10 cellular contexts compared by ENCODE assay signal in the genomic region with DNA sequence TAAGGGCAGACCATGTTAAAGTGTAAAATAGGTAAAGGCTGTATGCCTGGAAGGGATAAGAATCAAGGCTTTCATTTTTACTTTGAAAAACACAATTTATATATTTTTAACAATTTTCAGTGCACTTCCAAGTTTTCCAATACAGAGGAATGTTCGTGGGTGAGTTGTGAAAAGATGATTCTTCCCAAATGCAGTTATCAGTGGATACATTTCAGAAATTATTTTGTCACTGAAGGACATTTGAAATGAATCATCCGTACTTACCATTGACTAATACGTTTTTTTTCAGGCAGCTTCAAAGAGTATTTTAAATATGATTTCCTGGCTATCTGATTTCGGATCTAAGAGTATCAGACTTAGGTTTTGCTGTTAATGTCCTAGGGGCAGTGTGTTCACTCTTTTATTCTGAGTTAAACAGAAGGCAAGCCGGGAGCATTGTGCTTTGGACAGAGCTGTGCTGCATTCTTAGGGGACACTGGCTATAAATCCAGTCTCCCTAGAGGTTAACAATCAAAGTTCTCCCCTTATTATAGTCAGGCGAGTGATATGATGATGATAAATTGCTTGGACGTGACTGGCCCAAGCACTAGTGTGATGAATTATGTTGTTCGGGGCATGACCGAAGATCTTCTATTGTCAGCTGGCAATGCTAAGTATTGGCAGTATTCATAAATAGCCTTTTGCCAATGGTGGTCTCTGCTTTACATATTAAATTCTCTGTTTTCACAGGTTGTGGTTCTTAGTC. TPM values are rescaled to one million over a fixed set of nuclear protein-coding genes. Genes with fewer than 3 reads are reported as not detected.
DNase-seq lines count a peak whose midpoint lies in the region; ATAC-seq and TF ChIP-seq lines count a peak whose summit lies in the region.
"Had no signal": no experiment of that assay in that cellular context is flagged by ENCODE, and none has a peak within 500 bp of the region (broad histone marks: within the 10 kb centered on the region; RNA-seq: fewer than 3 reads in every experiment).

No MANE protein-coding gene starts in this region.

- no peak overlapping the region for H3K27ac ChIP-seq in SU-DHL-6 (ENCODE audit: low read depth, low read length)
- H3K27ac ChIP-seq: thoracic aorta had no signal

- H3K9me3 ChIP-seq in SU-DHL-6 (ENCODE audit: insufficient read depth, low read length) = no peaks in the 10 kb centered on the region
- H3K9me3 ChIP-seq: thoracic aorta had no signal

- peak overlapping the region; percentile 26 for H3K4me2 ChIP-seq in SU-DHL-6 (ENCODE audit: low read depth, low read length, poor library complexity, severe bottlenecking)

- DNase-seq in NCI-H82 (lab: John Stamatoyannopoulos, UW) (peak; percentile 14), NCI-H82 treated with DMSO at 0.1 percent for 48 hours (lab: John Stamatoyannopoulos, UW; ENCODE audit: unreplicated experiment) (no peak), fibroblast of peridontal ligament (ENCODE audit: extremely low read depth) (peak; percentile 10), endothelial cell (ENCODE audit: low spot score) (no peak)
- DNase-seq in stimulated activated effector memory CD8-positive, alpha-beta T cell treated with anti-CD3 and anti-CD28 coated beads, Interleukin-12 subunit alpha, Interleukin-12 subunit beta, amount 100 ng/mL, for 72 hours (ENCODE audit: low spot score in 2 of 2) = no peak
- DNase-seq: NCI-H1930 had no signal

- H3K36me3 Mint-ChIP-seq in stimulated activated effector memory CD8-positive, alpha-beta T cell treated with anti-CD3 and anti-CD28 coated beads, Interleukin-12 subunit alpha, Interleukin-12 subunit beta, amount 100 ng/mL, for 72 hours = peaks cover 68% of the 10 kb centered on the region
- H3K36me3 Mint-ChIP-seq in endothelial cell (ENCODE audit: low read depth, unreplicated experiment) = no peaks in the 10 kb centered on the region

- peak overlapping the region; percentile 64 for H3K27ac Mint-ChIP-seq in stimulated activated effector memory CD8-positive, alpha-beta T cell treated with anti-CD3 and anti-CD28 coated beads, Interleukin-12 subunit alpha, Interleukin-12 subunit beta, amount 100 ng/mL, for 72 hours
- no peak overlapping the region for H3K27ac Mint-ChIP-seq in endothelial cell (ENCODE audit: unreplicated experiment)

- H3K9me3 Mint-ChIP-seq in stimulated activated effector memory CD8-positive, alpha-beta T cell treated with anti-CD3 and anti-CD28 coated beads, Interleukin-12 subunit alpha, Interleukin-12 subunit beta, amount 100 ng/mL, for 72 hours = no peaks in the 10 kb centered on the region
- no peaks in the 10 kb centered on the region for H3K9me3 Mint-ChIP-seq in endothelial cell (ENCODE audit: unreplicated experiment)

- peaks cover 46% of the 10 kb centered on the region for H3K4me1 Mint-ChIP-seq in stimulated activated effector memory CD8-positive, alpha-beta T cell treated with anti-CD3 and anti-CD28 coated beads, Interleukin-12 subunit alpha, Interleukin-12 subunit beta, amount 100 ng/mL, for 72 hours
- H3K4me1 Mint-ChIP-seq in endothelial cell (ENCODE audit: unreplicated experiment) = peaks cover 4% of the 10 kb centered on the region

- no peaks in the 10 kb centered on the region for H3K27me3 Mint-ChIP-seq in endothelial cell (ENCODE audit: unreplicated experiment)

- 0 out of 2 replicates have a peak, but pooled peaks cover 3% of the 10 kb centered on the region for H3K36me3 ChIP-seq in SU-DHL-6 (ENCODE audit: low read length)
- H3K36me3 ChIP-seq: thoracic aorta had no signal

- H3K4me3 Mint-ChIP-seq in stimulated activated effector memory CD8-positive, alpha-beta T cell treated with anti-CD3 and anti-CD28 coated beads, Interleukin-12 subunit alpha, Interleukin-12 subunit beta, amount 100 ng/mL, for 72 hours = peak overlapping the region; percentile 35
- no peak overlapping the region for H3K4me3 Mint-ChIP-seq in endothelial cell (ENCODE audit: unreplicated experiment)

- H3F3A ChIP-seq in SU-DHL-6 (ENCODE audit: insufficient read depth) = no peaks in the 10 kb centered on the region; the same call in 1 of the 2 replicates

- H4K20me1 ChIP-seq in SU-DHL-6 (ENCODE audit: low read depth, low read length) = peaks cover 8% of the 10 kb centered on the region; the same call in 1 of the 2 replicates

- ATAC-seq in stimulated activated effector memory CD8-positive, alpha-beta T cell treated with anti-CD3 and anti-CD28 coated beads, Interleukin-12 subunit alpha, Interleukin-12 subunit beta, amount 100 ng/mL, for 72 hours = no peak
- ATAC-seq in GM19467 (IDR thresholded peaks at IDR 0.05; ENCODE audit: unreplicated experiment) (no peak), HG02885 (IDR thresholded peaks at IDR 0.05; ENCODE audit: poor library complexity, unreplicated experiment) (no peak)

- no peaks in the 10 kb centered on the region for H3K9me2 ChIP-seq in SU-DHL-6 (replicated peaks; ENCODE audit: insufficient read depth, low read length)

- H2AFZ ChIP-seq in SU-DHL-6 (ENCODE audit: low read depth, low read length, severe bottlenecking) = no peak overlapping the region

- H3K79me2 ChIP-seq in SU-DHL-6 (ENCODE audit: insufficient read depth, low read length) = peaks cover 93% of the 10 kb centered on the region

- H3K9ac ChIP-seq in SU-DHL-6 (ENCODE audit: low read length) = no peak overlapping the region

- no peak overlapping the region for H3K4me3 ChIP-seq in SU-DHL-6 (ENCODE audit: insufficient read depth, low read length, poor library complexity, severe bottlenecking)
- H3K4me3 ChIP-seq: thoracic aorta had no signal

- TF ChIP-seq CTCF in SU-DHL-6 (IDR thresholded peaks at IDR 0.05; ENCODE audit: insufficient read depth, low read length, poor library complexity, severe bottlenecking) (no peak), endothelial cell (IDR thresholded peaks at IDR 0.05; ENCODE audit: unreplicated experiment) (no peak)

- H3K27me3 ChIP-seq in SU-DHL-6 (ENCODE audit: low read length) = no peaks in the 10 kb centered on the region

RNA-seq across cellular contexts. Expression of gene PTER, which starts 4.5 kb away (rescaled TPM):
- total RNA-seq in endothelial cell (ENCODE audit: unreplicated experiment) = 2.3 TPM

Comparison
In these comparisons a context has a peak if more than half of its experiments do, and no peak if none do; other contexts are left out.
1. DNase-seq: peak in NCI-H82 (single experiment) and fibroblast of peridontal ligament (single experiment); none in NCI-H82 treated with DMSO at 0.1 percent for 48 hours (single experiment), stimulated activated effector memory CD8-positive, alpha-beta T cell treated with anti-CD3 and anti-CD28 coated beads, Interleukin-12 subunit alpha, Interleukin-12 subunit beta, amount 100 ng/mL, for 72 hours (0 of 2) and endothelial cell (single experiment).